In genomic region chr7:74185636-74186035, GRCh38 we compare ENCODE assay signal across 15 cellular contexts. TPM values are rescaled to one million over a fixed set of nuclear protein-coding genes. Genes with fewer than 3 reads are reported as not detected.
DNase-seq lines count a peak whose midpoint lies in the region; ATAC-seq, FAIRE-seq and TF ChIP-seq lines count a peak whose summit lies in the region.
"Had no signal": no experiment of that assay in that cellular context is flagged by ENCODE, and none has a peak within 500 bp of the region (broad histone marks: within the 10 kb centered on the region; RNA-seq: fewer than 3 reads in every experiment).

No MANE protein-coding gene starts in this region.

- POLR2A ChIA-PET in endothelial cell of umbilical vein (lab: Charles Lee) = no interaction called here

- H3K27me3 ChIP-seq in Loucy (ENCODE audit: insufficient read depth, low read length, poor library complexity, severe bottlenecking) (no peaks in the 10 kb centered on the region), endothelial cell of umbilical vein (ENCODE audit: control insufficient read depth in 2 of 2, insufficient read depth in 2 of 2, low read length in 2 of 2) (no peaks in the 10 kb centered on the region), gastrocnemius medialis (no peaks in the 10 kb centered on the region), uterus (no peaks in the 10 kb centered on the region)
- H3K27me3 ChIP-seq: ascending aorta had no signal

- dilution Hi-C loops in endothelial cell of umbilical vein (cut with MboI; ENCODE audit: extremely low pct_ligation_motif_present, low sequenced_read_pairs) = no loop called here

- no peaks in the 10 kb centered on the region for H3K27me3 Mint-ChIP-seq in activated T-cell treated with anti-CD3 and anti-CD28 coated beads, Interleukin-2, amount 50 U/mL, for 72 hours (ENCODE audit: low read depth)
- H3K27me3 Mint-ChIP-seq in activated T-cell treated with anti-CD3 and anti-CD28 coated beads, Interleukin-2, amount 50 U/mL, for 4 hours (ENCODE audit: low read depth) = no peaks in the 10 kb centered on the region

- no peak overlapping the region for H2AFZ ChIP-seq in Loucy (ENCODE audit: low read length)
- H2AFZ ChIP-seq in endothelial cell of umbilical vein (ENCODE audit: low read depth, low read length) = no peak overlapping the region

- no peak for ATAC-seq in activated T-cell treated with anti-CD3 and anti-CD28 coated beads, Interleukin-2, amount 50 U/mL, for 72 hours (replicated peaks in 1 of 2)
- no peak for ATAC-seq in activated T-cell treated with anti-CD3 and anti-CD28 coated beads, Interleukin-2, amount 50 U/mL, for 4 hours
- no peak for ATAC-seq in gastrocnemius medialis
- ATAC-seq: esophagus mucosa had no signal

- peaks cover 89% of the 10 kb centered on the region for H3K79me2 ChIP-seq in Loucy (ENCODE audit: insufficient read depth, low read length)
- peaks cover 100% of the 10 kb centered on the region for H3K79me2 ChIP-seq in endothelial cell of umbilical vein (ENCODE audit: control insufficient read depth, insufficient read depth, low read length)

- peak overlapping the region; percentile 79 for H3K27ac Mint-ChIP-seq in activated T-cell treated with anti-CD3 and anti-CD28 coated beads, Interleukin-2, amount 50 U/mL, for 72 hours

- TF ChIP-seq CTCF in Loucy (conservative IDR thresholded peaks at IDR 0.05; ENCODE audit: low read length) (no peak), endothelial cell of umbilical vein (IDR thresholded peaks at IDR 0.05; ENCODE audit: extremely low read depth in 1 of 2, insufficient read depth in 1 of 2, low read depth in 1 of 2, low read length in 2 of 2) (no peak), gastrocnemius medialis (IDR thresholded peaks at IDR 0.05 in 4 of 5, conservative IDR thresholded peaks at IDR 0.05 in 1 of 5) (no peak), uterus (IDR thresholded peaks at IDR 0.05) (no peak)

- H3K4me3 Mint-ChIP-seq in activated T-cell treated with anti-CD3 and anti-CD28 coated beads, Interleukin-2, amount 50 U/mL, for 72 hours = peak overlapping the region in 1 of 2 donors; percentile 45
- no peak overlapping the region for H3K4me3 Mint-ChIP-seq in activated T-cell treated with anti-CD3 and anti-CD28 coated beads, Interleukin-2, amount 50 U/mL, for 4 hours

- H3K9ac ChIP-seq in Loucy (ENCODE audit: low read depth, low read length, poor library complexity, severe bottlenecking) (no peak overlapping the region), endothelial cell of umbilical vein (replicated peaks; ENCODE audit: extremely low read depth, insufficient read depth, low read length) (no peak overlapping the region)

- no peaks in the 10 kb centered on the region for H3K9me3 Mint-ChIP-seq in activated T-cell treated with anti-CD3 and anti-CD28 coated beads, Interleukin-2, amount 50 U/mL, for 72 hours
- H3K9me3 Mint-ChIP-seq in activated T-cell treated with anti-CD3 and anti-CD28 coated beads, Interleukin-2, amount 50 U/mL, for 4 hours = no peaks in the 10 kb centered on the region

- TF ChIP-seq POLR2A in endothelial cell of umbilical vein (IDR thresholded peaks at IDR 0.05; ENCODE audit: low read depth, low read length) = no peak
- TF ChIP-seq POLR2A in gastrocnemius medialis (IDR thresholded peaks at IDR 0.05) = no peak
- TF ChIP-seq POLR2A in uterus (IDR thresholded peaks at IDR 0.05) = no peak

- no peaks in the 10 kb centered on the region for H3K9me1 ChIP-seq in endothelial cell of umbilical vein (replicated peaks; ENCODE audit: control insufficient read depth, extremely low read depth, insufficient read depth, low read length)

- in situ Hi-C loops in gastrocnemius medialis (cut with MboI; ENCODE audit: low sequenced_read_pairs in 4 of 4) = loop anchor here in 1 of 4 donors (25.0 kb wide), 1 partner anchor 477 kb away; the partner anchor contains the start of gene GTF2I

- peaks cover 13 to 63% of the 10 kb centered on the region in 2 donors for H3K36me3 Mint-ChIP-seq in activated T-cell treated with anti-CD3 and anti-CD28 coated beads, Interleukin-2, amount 50 U/mL, for 72 hours (ENCODE audit: insufficient read depth in 2 of 2)
- peaks cover 39% of the 10 kb centered on the region for H3K36me3 Mint-ChIP-seq in activated T-cell treated with anti-CD3 and anti-CD28 coated beads, Interleukin-2, amount 50 U/mL, for 4 hours (ENCODE audit: insufficient read depth)

- no peaks in the 10 kb centered on the region for H3K9me2 ChIP-seq in Loucy (replicated peaks; ENCODE audit: low read depth, low read length)

- intact Hi-C loops in endothelial cell of umbilical vein (cut with micrococcal nuclease) (loop anchor here (1.0 kb wide), 1 partner anchor 11 kb away; the partner anchor contains the start of gene EIF4H), gastrocnemius medialis (cut with DNase I; ENCODE audit: low total_unique reads) (no loop called here), uterus (cut with DNase I; ENCODE audit: low total_unique reads) (no loop called here)

- FAIRE-seq in endothelial cell of umbilical vein (lab: Jason Lieb, UNC) = peak; percentile 98
- FAIRE-seq: GM18507 had no signal

- CTCF ChIA-PET in endothelial cell of umbilical vein (lab: Charles Lee) = interaction anchor here (1.0 kb wide), 2 partner anchors 18 to 20 kb away, joined by 3 to 5 read pairs; no protein-coding TSS in a partner anchor

- peak overlapping the region; percentile 27 for H3K4me2 ChIP-seq in Loucy (ENCODE audit: low read depth, low read length, poor library complexity, severe bottlenecking)
- H3K4me2 ChIP-seq in endothelial cell of umbilical vein (ENCODE audit: insufficient read depth, low read length) = peak overlapping the region; percentile 81

- no peak for DNase-seq in activated T-cell treated with anti-CD3 and anti-CD28 coated beads, Interleukin-2, amount 50 U/mL, for 72 hours
- DNase-seq in activated T-cell treated with anti-CD3 and anti-CD28 coated beads, Interleukin-2, amount 50 U/mL, for 4 hours = no peak
- peak; percentile 75 for DNase-seq in endothelial cell of umbilical vein (ENCODE audit: low read depth, low spot score)
- no peak for DNase-seq in gastrocnemius medialis
- DNase-seq in activated effector memory CD4-positive, alpha-beta T cell treated with anti-CD3 and anti-CD28 coated beads, Interleukin-2, amount 50 U/mL, for 16 hours = no peak
- DNase-seq in EL = no peak
- DNase-seq in uterus = no peak
- DNase-seq: activated T-cell treated with anti-CD3 and anti-CD28 coated beads, Interleukin-2, amount 50 U/mL, for 48 hours; NCI-H187; NCI-H524 had no signal

- H3K9me3 ChIP-seq in Loucy (ENCODE audit: insufficient read depth, low read depth, low read length) = no peaks in the 10 kb centered on the region
- no peaks in the 10 kb centered on the region for H3K9me3 ChIP-seq in endothelial cell of umbilical vein (replicated peaks; ENCODE audit: control insufficient read depth, insufficient read depth, low read length)
- H3K9me3 ChIP-seq in gastrocnemius medialis = no peaks in the 10 kb centered on the region
- no peaks in the 10 kb centered on the region for H3K9me3 ChIP-seq in uterus
- H3K9me3 ChIP-seq: ascending aorta had no signal

- peaks cover 94% of the 10 kb centered on the region for H4K20me1 ChIP-seq in Loucy (ENCODE audit: insufficient read depth, low read length, poor library complexity, severe bottlenecking)
- H4K20me1 ChIP-seq in endothelial cell of umbilical vein (replicated peaks; ENCODE audit: control insufficient read depth, extremely low read depth, insufficient read depth, low read length) = peaks cover 7% of the 10 kb centered on the region

- BruUV-seq in endothelial cell of umbilical vein (replicated peaks; lab: Mats Ljungman, UMichigan) = no TSS peak

- peaks cover 73% of the 10 kb centered on the region for H3K4me1 Mint-ChIP-seq in activated T-cell treated with anti-CD3 and anti-CD28 coated beads, Interleukin-2, amount 50 U/mL, for 72 hours (ENCODE audit: low read depth)
- H3K4me1 Mint-ChIP-seq in activated T-cell treated with anti-CD3 and anti-CD28 coated beads, Interleukin-2, amount 50 U/mL, for 4 hours (ENCODE audit: low read depth) = peaks cover 68% of the 10 kb centered on the region

- H3K4me3 ChIP-seq in Loucy (ENCODE audit: low read length, poor library complexity, severe bottlenecking) = no peak overlapping the region
- H3K4me3 ChIP-seq in endothelial cell of umbilical vein (replicated peaks in 1 of 3; ENCODE audit: insufficient read depth in 1 of 3, low read depth in 1 of 3, low read length in 3 of 3) = no peak overlapping the region
- H3K4me3 ChIP-seq in gastrocnemius medialis = peak overlapping the region in 2 of 4 donors; percentile 3 to 32
- no peak overlapping the region for H3K4me3 ChIP-seq in uterus
- H3K4me3 ChIP-seq: coronary artery had no signal

- H3K27ac ChIP-seq in endothelial cell of umbilical vein (ENCODE audit: insufficient read depth, low read depth, low read length) = no peak overlapping the region
- peak overlapping the region; percentile 85 to 99 (median 94) for H3K27ac ChIP-seq in gastrocnemius medialis
- H3K27ac ChIP-seq in uterus = peak overlapping the region in 1 of 2 donors; percentile 47

- H3K4me1 ChIP-seq in Loucy (ENCODE audit: insufficient read depth, low read length, poor library complexity, severe bottlenecking) = peaks cover 24% of the 10 kb centered on the region
- H3K4me1 ChIP-seq in endothelial cell of umbilical vein (ENCODE audit: control insufficient read depth, extremely low read depth, insufficient read depth, low read length) = peaks cover 51% of the 10 kb centered on the region
- peaks cover 83 to 86% of the 10 kb centered on the region in 2 donors for H3K4me1 ChIP-seq in gastrocnemius medialis
- peaks cover 6 to 24% of the 10 kb centered on the region in 2 donors for H3K4me1 ChIP-seq in uterus

- H3F3A ChIP-seq in Loucy (ENCODE audit: low read depth) = peaks cover 6% of the 10 kb centered on the region; the same call in 1 of the 2 replicates

- H3K36me3 ChIP-seq in Loucy (ENCODE audit: insufficient read depth, low read length) = peaks cover 76% of the 10 kb centered on the region
- peaks cover 21 to 35% of the 10 kb centered on the region in 2 experiments for H3K36me3 ChIP-seq in endothelial cell of umbilical vein (ENCODE audit: control insufficient read depth in 2 of 2, extremely low read depth in 1 of 2, insufficient read depth in 2 of 2, low read length in 2 of 2)
- peaks cover 5 to 25% of the 10 kb centered on the region in 2 donors for H3K36me3 ChIP-seq in gastrocnemius medialis
- no peaks in the 10 kb centered on the region for H3K36me3 ChIP-seq in uterus

RNA-seq across cellular contexts. Expression of gene EIF4H, which starts 11.5 kb away (rescaled TPM):
- 100 to 1,000 TPM; 452 to 457 TPM for total RNA-seq in activated T-cell treated with anti-CD3 and anti-CD28 coated beads, Interleukin-2, amount 50 U/mL, for 72 hours
- total RNA-seq in activated T-cell treated with anti-CD3 and anti-CD28 coated beads, Interleukin-2, amount 50 U/mL, for 4 hours = 100 to 1,000 TPM; 427 to 433 (median 433) TPM
- total RNA-seq in endothelial cell of umbilical vein (415 and 434 TPM in 2 replicates), gastrocnemius medialis (100 to 1,000 TPM; 247 to 430 (median 309) TPM), uterus (100 to 1,000 TPM; 122 to 257 (median 193) TPM)
- 334 and 406 TPM in 2 replicates for polyA plus RNA-seq in endothelial cell of umbilical vein
- 342 and 346 TPM in 2 replicates for polyA plus RNA-seq in endothelial cell of umbilical vein (2011; cell fraction: cytosol; rRNA removed)
- 236 and 266 TPM in 2 replicates for polyA plus RNA-seq in endothelial cell of umbilical vein (2011; cell fraction: nucleus; rRNA removed)
- 288 and 322 TPM in 2 replicates for polyA plus RNA-seq in endothelial cell of umbilical vein (2012)
- polyA minus RNA-seq in endothelial cell of umbilical vein = 356 and 377 TPM in 2 replicates
- polyA minus RNA-seq in endothelial cell of umbilical vein (2011; cell fraction: cytosol; rRNA and poly(A)+ RNA removed) = 143 TPM
- 129 and 131 TPM in 2 replicates for polyA minus RNA-seq in endothelial cell of umbilical vein (2011; cell fraction: nucleus; rRNA and poly(A)+ RNA removed)

RNA-seq across cellular contexts. Expression of gene LAT2, which starts 24.2 kb away (rescaled TPM):
- total RNA-seq in activated T-cell treated with anti-CD3 and anti-CD28 coated beads, Interleukin-2, amount 50 U/mL, for 72 hours = 1 to 10 TPM; 3.7 to 7.6 TPM
- 10 to 100 TPM in 1 of 3 donors, 1 to 10 TPM in 2; 2.5 to 12.5 (median 5.9) TPM for total RNA-seq in activated T-cell treated with anti-CD3 and anti-CD28 coated beads, Interleukin-2, amount 50 U/mL, for 4 hours
- total RNA-seq in endothelial cell of umbilical vein (1.1 and 1.8 TPM in 2 replicates), gastrocnemius medialis (1 to 10 TPM; 2.1 to 5.3 (median 3.0) TPM), uterus (10 to 100 TPM in 1 of 4 donors, 1 to 10 TPM in 3; 2.1 to 14.4 (median 6.0) TPM)
- 0.57 and 1.0 TPM in 2 replicates for polyA plus RNA-seq in endothelial cell of umbilical vein
- 0.28 and 0.52 TPM in 2 replicates for polyA plus RNA-seq in endothelial cell of umbilical vein (2011; cell fraction: cytosol; rRNA removed)
- polyA plus RNA-seq in endothelial cell of umbilical vein (2011; cell fraction: nucleus; rRNA removed) = 3.3 and 3.8 TPM in 2 replicates
- 0.61 and 0.84 TPM in 2 replicates for polyA plus RNA-seq in endothelial cell of umbilical vein (2012)
- polyA minus RNA-seq in endothelial cell of umbilical vein = 0.36 and 1.3 TPM in 2 replicates
- not detected for polyA minus RNA-seq in endothelial cell of umbilical vein (2011; cell fraction: cytosol; rRNA and poly(A)+ RNA removed)
- 0.96 and 1.5 TPM in 2 replicates for polyA minus RNA-seq in endothelial cell of umbilical vein (2011; cell fraction: nucleus; rRNA and poly(A)+ RNA removed)
